ENCODE assay signal across 8 cellular contexts in the genomic region with DNA sequence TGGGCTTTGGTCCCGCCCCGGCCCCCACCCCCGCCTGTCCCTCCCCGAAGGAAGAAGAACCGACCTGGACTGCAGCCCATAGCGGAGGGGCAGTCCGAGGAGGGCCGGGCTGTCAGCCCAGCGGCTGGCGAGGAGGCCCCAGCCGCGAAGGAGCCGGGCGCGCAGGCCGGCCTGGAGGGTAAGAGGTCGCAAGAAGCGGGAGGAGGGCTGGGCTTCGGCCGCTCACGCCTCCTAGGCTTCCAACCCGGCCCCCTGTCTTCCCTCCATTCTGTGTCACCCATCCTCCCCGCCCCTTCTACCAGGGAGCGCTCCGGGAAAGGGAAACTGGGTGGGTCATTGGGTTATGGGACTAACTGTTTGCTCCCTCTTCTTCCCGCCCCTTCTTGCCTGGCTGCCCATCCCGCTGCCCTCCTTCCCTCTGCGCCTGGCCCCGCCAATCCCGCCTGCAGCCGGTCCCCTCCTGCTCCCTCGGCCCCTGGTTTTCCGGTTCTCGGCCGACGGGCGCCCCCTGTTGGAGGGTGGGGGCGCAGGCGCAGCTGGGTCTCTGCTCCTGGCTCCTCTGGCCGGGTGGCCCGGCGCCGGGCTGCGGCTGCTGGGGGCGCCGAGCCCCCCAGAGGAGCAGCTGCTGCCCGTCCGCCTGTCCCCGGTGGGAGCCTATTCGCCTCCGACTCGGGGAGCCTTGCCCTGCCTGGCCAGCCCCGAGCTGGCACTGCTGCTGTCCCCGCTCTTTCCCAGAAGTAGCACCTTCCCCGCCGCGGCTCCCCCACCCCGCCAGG. TPM values are rescaled to one million over a fixed set of nuclear protein-coding genes. Genes with fewer than 3 reads are reported as not detected.
DNase-seq lines count a peak whose midpoint lies in the region; ATAC-seq, FAIRE-seq and TF ChIP-seq lines count a peak whose summit lies in the region.

No MANE protein-coding gene starts in this region.

- H2AFZ ChIP-seq in OCI-LY1 (ENCODE audit: low read length), result no peak overlapping the region
- peak overlapping the region; percentile 40 for H2AFZ ChIP-seq in endothelial cell of umbilical vein (ENCODE audit: low read depth, low read length)

- H3K4me3 ChIP-seq in HUES64 (ENCODE audit: low read length), result peak overlapping the region; percentile 90
- H3K4me3 ChIP-seq in OCI-LY1 (ENCODE audit: low read depth, low read length, poor library complexity, severe bottlenecking), result peak overlapping the region; percentile 83
- H3K4me3 ChIP-seq in endothelial cell of umbilical vein (replicated peaks in 1 of 3; ENCODE audit: insufficient read depth in 1 of 3, low read depth in 1 of 3, low read length in 3 of 3), result peak overlapping the region; percentile 16 to 76 (median 61)

- ATAC-seq in GM19468 (IDR thresholded peaks at IDR 0.05; ENCODE audit: extremely low read depth, unreplicated experiment), result peak; percentile 21

- no peaks in the 10 kb centered on the region for H3K9me3 Mint-ChIP-seq in CD14-positive monocyte

- peak; percentile 66 for DNase-seq in CD14-positive monocyte (ENCODE audit: low spot score)
- peak; percentile 81 for DNase-seq in activated T-cell treated with anti-CD3 and anti-CD28 coated beads for 24 hours (ENCODE audit: low read depth)
- DNase-seq in endothelial cell of umbilical vein (ENCODE audit: low read depth, low spot score), result peak; percentile 95
- DNase-seq in middle frontal gyrus (ENCODE audit: extremely low spot score, low spot score), result peak; percentile 80
- peak; percentile 51 to 64 for DNase-seq in stimulated activated CD8-positive, alpha-beta memory T cell treated with anti-CD3 and anti-CD28 coated beads, Interleukin-15, amount 100 ng/mL, for 4 hours (ENCODE audit: low read depth in 2 of 2)

- POLR2A ChIA-PET in endothelial cell of umbilical vein (lab: Charles Lee), result interaction anchor here (0.6 to 2.6 kb wide), 5 partner anchors 15 to 240 kb away, joined by 4 to 12 read pairs (median 5); partner anchors contain the start of genes ASH1L, CLK2 and FDPS

- no peak overlapping the region for H3K9ac ChIP-seq in HUES64 (ENCODE audit: low read depth, low read length)
- H3K9ac ChIP-seq in OCI-LY1 (ENCODE audit: low read length), result peak overlapping the region; percentile 88
- peak overlapping the region; percentile 10 for H3K9ac ChIP-seq in endothelial cell of umbilical vein (replicated peaks; ENCODE audit: extremely low read depth, insufficient read depth, low read length)

- no peaks in the 10 kb centered on the region for H4K20me1 ChIP-seq in OCI-LY1 (ENCODE audit: insufficient read depth, low read length)
- no peaks in the 10 kb centered on the region for H4K20me1 ChIP-seq in endothelial cell of umbilical vein (replicated peaks; ENCODE audit: control insufficient read depth, extremely low read depth, insufficient read depth, low read length)

- no peaks in the 10 kb centered on the region for H3K9me1 ChIP-seq in endothelial cell of umbilical vein (replicated peaks; ENCODE audit: control insufficient read depth, extremely low read depth, insufficient read depth, low read length)

- peaks cover 15 to 23% of the 10 kb centered on the region in 2 donors for H3K36me3 Mint-ChIP-seq in CD14-positive monocyte

- no peak for FAIRE-seq in endothelial cell of umbilical vein (lab: Jason Lieb, UNC)

- H3K27me3 ChIP-seq in HUES64 (ENCODE audit: insufficient read depth, low read length) (peaks cover 10% of the 10 kb centered on the region; the same call in 1 of the 2 replicates), OCI-LY1 (ENCODE audit: insufficient read depth, low read length) (no peaks in the 10 kb centered on the region), endothelial cell of umbilical vein (ENCODE audit: control insufficient read depth in 2 of 2, insufficient read depth in 2 of 2, low read length in 2 of 2) (no peaks in the 10 kb centered on the region)

- CTCF ChIA-PET in endothelial cell of umbilical vein (lab: Charles Lee), result interaction anchor here (0.5 to 7.2 kb wide), 17 partner anchors 11 to 181 kb away, joined by 3 to 115 read pairs (median 4); partner anchors contain the start of genes CLK2, FDPS, KRTCAP2 and THBS3

- peaks cover 45% of the 10 kb centered on the region for H3K36me3 ChIP-seq in HUES64 (ENCODE audit: insufficient read depth, low read length)
- H3K36me3 ChIP-seq in OCI-LY1 (ENCODE audit: insufficient read depth, low read length), result peaks cover 22% of the 10 kb centered on the region; the same call in 1 of the 2 replicates
- peaks cover 14 to 23% of the 10 kb centered on the region in 2 experiments for H3K36me3 ChIP-seq in endothelial cell of umbilical vein (ENCODE audit: control insufficient read depth in 2 of 2, extremely low read depth in 1 of 2, insufficient read depth in 2 of 2, low read length in 2 of 2)

- peak overlapping the region in 5 of 7 donors; percentile 31 to 93 (median 89) for H3K27ac Mint-ChIP-seq in CD14-positive monocyte

- H3K9me2 ChIP-seq in OCI-LY1 (ENCODE audit: low read depth, low read length), result no peaks in the 10 kb centered on the region

- H3K4me2 ChIP-seq in OCI-LY1 (ENCODE audit: low read length), result peak overlapping the region; percentile 97
- peak overlapping the region; percentile 88 for H3K4me2 ChIP-seq in endothelial cell of umbilical vein (ENCODE audit: insufficient read depth, low read length)

- intact Hi-C loops in CD14-positive monocyte (cut with micrococcal nuclease), result loop anchor here (2.0 to 5.0 kb wide), 5 partner anchors 14 to 72 kb away; partner anchors contain the start of genes FDPS (in 2 of the 2) and HCN3 (in 1 of the 2)
- intact Hi-C loops in endothelial cell of umbilical vein (cut with micrococcal nuclease), result loop anchor here (1.0 to 5.0 kb wide), 6 partner anchors 14 to 324 kb away; partner anchors contain the start of genes CLK2, HCN3 and SCAMP3

- WGBS in HUES64, result under 1% methylated on average over 55 of the region's 58 CpGs

- peak overlapping the region; percentile 83 to 90 for H3K4me3 Mint-ChIP-seq in CD14-positive monocyte

- no peaks in the 10 kb centered on the region for H3K9me3 ChIP-seq in HUES64 (ENCODE audit: insufficient read depth, low read depth, low read length)
- no peaks in the 10 kb centered on the region for H3K9me3 ChIP-seq in OCI-LY1 (ENCODE audit: low read length)
- H3K9me3 ChIP-seq in endothelial cell of umbilical vein (replicated peaks; ENCODE audit: control insufficient read depth, insufficient read depth, low read length), result no peaks in the 10 kb centered on the region

- H3K4me1 ChIP-seq in HUES64 (ENCODE audit: insufficient read depth, low read length) (peaks cover 11% of the 10 kb centered on the region; the same call in 1 of the 2 replicates), OCI-LY1 (ENCODE audit: insufficient read depth, low read length, severe bottlenecking) (peaks cover 49% of the 10 kb centered on the region), endothelial cell of umbilical vein (ENCODE audit: control insufficient read depth, extremely low read depth, insufficient read depth, low read length) (peaks cover 41% of the 10 kb centered on the region)

- H3K79me2 ChIP-seq in OCI-LY1 (ENCODE audit: insufficient read depth, low read length), result no peaks in the 10 kb centered on the region
- no peaks in the 10 kb centered on the region for H3K79me2 ChIP-seq in endothelial cell of umbilical vein (ENCODE audit: control insufficient read depth, insufficient read depth, low read length)

- BruUV-seq in endothelial cell of umbilical vein (replicated peaks; lab: Mats Ljungman, UMichigan), result no TSS peak

- peaks cover 51% of the 10 kb centered on the region for H3K4me1 Mint-ChIP-seq in CD14-positive monocyte

- H3F3A ChIP-seq in OCI-LY1 (ENCODE audit: insufficient read depth, low read length), result peaks cover 4% of the 10 kb centered on the region; the same call in 1 of the 2 replicates

- peak overlapping the region; percentile 58; the same call in 1 of the 2 replicates for H3K27ac ChIP-seq in HUES64 (ENCODE audit: low read depth, low read length)
- H3K27ac ChIP-seq in OCI-LY1 (ENCODE audit: low read depth, low read length, poor library complexity, severe bottlenecking), result peak overlapping the region; percentile 1
- peak overlapping the region; percentile 36 for H3K27ac ChIP-seq in endothelial cell of umbilical vein (ENCODE audit: insufficient read depth, low read depth, low read length)

- TF ChIP-seq POLR2A in endothelial cell of umbilical vein (IDR thresholded peaks at IDR 0.05; ENCODE audit: low read depth, low read length), result peak; percentile 67

- dilution Hi-C loops in endothelial cell of umbilical vein (cut with MboI; ENCODE audit: extremely low pct_ligation_motif_present, low sequenced_read_pairs), result no loop called here

- H3K27me3 Mint-ChIP-seq in CD14-positive monocyte (ENCODE audit: low read depth in 3 of 3), result peaks cover 2 to 7% (median 2%) of the 10 kb centered on the region in 3 donors

- TF ChIP-seq CTCF in CD14-positive monocyte (IDR thresholded peaks at IDR 0.05) (peak; percentile 99), OCI-LY1 (IDR thresholded peaks at IDR 0.05; ENCODE audit: low read length) (peak; percentile 86), endothelial cell of umbilical vein (IDR thresholded peaks at IDR 0.05; ENCODE audit: extremely low read depth in 1 of 2, insufficient read depth in 1 of 2, low read depth in 1 of 2, low read length in 2 of 2) (peak; percentile 95)

RNA-seq across cellular contexts. Expression of gene RUSC1, which starts 2.4 kb away (rescaled TPM):
- 10 to 100 TPM; 12.7 to 13.5 TPM for polyA plus RNA-seq in CD14-positive monocyte
- 42.8 TPM for polyA plus RNA-seq in HUES64 (2013, experiment 1 of 2)
- 38.7 TPM for polyA plus RNA-seq in HUES64 (2013, experiment 2 of 2)
- 40.3 and 42.4 TPM in 2 replicates for total RNA-seq in endothelial cell of umbilical vein
- 46.6 and 63.3 TPM in 2 replicates for polyA plus RNA-seq in endothelial cell of umbilical vein
- polyA plus RNA-seq in endothelial cell of umbilical vein (2011; cell fraction: cytosol; rRNA removed), result 29.3 and 36.9 TPM in 2 replicates
- 80.2 and 87.8 TPM in 2 replicates for polyA plus RNA-seq in endothelial cell of umbilical vein (2011; cell fraction: nucleus; rRNA removed)
- 31.1 and 31.4 TPM in 2 replicates for polyA plus RNA-seq in endothelial cell of umbilical vein (2012)
- polyA minus RNA-seq in endothelial cell of umbilical vein, result 22.0 and 25.6 TPM in 2 replicates
- 40.5 TPM for polyA minus RNA-seq in endothelial cell of umbilical vein (2011; cell fraction: cytosol; rRNA and poly(A)+ RNA removed)
- 12.3 and 16.7 TPM in 2 replicates for polyA minus RNA-seq in endothelial cell of umbilical vein (2011; cell fraction: nucleus; rRNA and poly(A)+ RNA removed)

RNA-seq across cellular contexts. Expression of gene FDPS, which starts 14.5 kb away (rescaled TPM):
- polyA plus RNA-seq in CD14-positive monocyte, result 100 to 1,000 TPM; 117 to 123 TPM
- polyA plus RNA-seq in HUES64 (2013, experiment 1 of 2), result 396 TPM
- polyA plus RNA-seq in HUES64 (2013, experiment 2 of 2), result 471 TPM
- 630 and 670 TPM in 2 replicates for total RNA-seq in endothelial cell of umbilical vein
- 508 and 646 TPM in 2 replicates for polyA plus RNA-seq in endothelial cell of umbilical vein
- polyA plus RNA-seq in endothelial cell of umbilical vein (2011; cell fraction: cytosol; rRNA removed), result 568 and 670 TPM in 2 replicates
- 704 and 769 TPM in 2 replicates for polyA plus RNA-seq in endothelial cell of umbilical vein (2011; cell fraction: nucleus; rRNA removed)
- 262 and 386 TPM in 2 replicates for polyA plus RNA-seq in endothelial cell of umbilical vein (2012)
- polyA minus RNA-seq in endothelial cell of umbilical vein, result 391 and 440 TPM in 2 replicates
- 172 TPM for polyA minus RNA-seq in endothelial cell of umbilical vein (2011; cell fraction: cytosol; rRNA and poly(A)+ RNA removed)
- polyA minus RNA-seq in endothelial cell of umbilical vein (2011; cell fraction: nucleus; rRNA and poly(A)+ RNA removed), result 124 and 150 TPM in 2 replicates

RNA-seq across cellular contexts. Expression of gene PKLR, which starts 21.9 kb away (rescaled TPM):
- polyA plus RNA-seq in CD14-positive monocyte (not detected), endothelial cell of umbilical vein (0.03 TPM in 1 of 2 replicates, not detected in the other)
- 0.70 TPM for polyA plus RNA-seq in HUES64 (2013, experiment 1 of 2)
- polyA plus RNA-seq in HUES64 (2013, experiment 2 of 2), result 1.1 TPM
- total RNA-seq in endothelial cell of umbilical vein, result not detected in 2 replicates
- polyA plus RNA-seq in endothelial cell of umbilical vein (2011; cell fraction: cytosol; rRNA removed), result 0.03 TPM in 1 of 2 replicates, not detected in the other
- polyA plus RNA-seq in endothelial cell of umbilical vein (2011; cell fraction: nucleus; rRNA removed), result 0.06 TPM in 1 of 2 replicates, not detected in the other
- not detected in 2 replicates for polyA plus RNA-seq in endothelial cell of umbilical vein (2012)
- 0.38 and 0.92 TPM in 2 replicates for polyA minus RNA-seq in endothelial cell of umbilical vein
- polyA minus RNA-seq in endothelial cell of umbilical vein (2011; cell fraction: cytosol; rRNA and poly(A)+ RNA removed), result not detected
- polyA minus RNA-seq in endothelial cell of umbilical vein (2011; cell fraction: nucleus; rRNA and poly(A)+ RNA removed), result not detected in 2 replicates

RNA-seq across cellular contexts. Expression of gene HCN3, which starts 45.9 kb away (rescaled TPM):
- polyA plus RNA-seq in CD14-positive monocyte (under 1 TPM in 1 of 2 donors, not detected in 1; 0.15 TPM), endothelial cell of umbilical vein (4.1 and 4.6 TPM in 2 replicates)
- 2.7 TPM for polyA plus RNA-seq in HUES64 (2013, experiment 1 of 2)
- polyA plus RNA-seq in HUES64 (2013, experiment 2 of 2), result 4.3 TPM
- 1.8 and 3.3 TPM in 2 replicates for total RNA-seq in endothelial cell of umbilical vein
- polyA plus RNA-seq in endothelial cell of umbilical vein (2011; cell fraction: cytosol; rRNA removed), result 1.3 and 2.7 TPM in 2 replicates
- 19.7 and 30.1 TPM in 2 replicates for polyA plus RNA-seq in endothelial cell of umbilical vein (2011; cell fraction: nucleus; rRNA removed)
- polyA plus RNA-seq in endothelial cell of umbilical vein (2012), result 1.5 and 1.6 TPM in 2 replicates
- 2.8 and 4.9 TPM in 2 replicates for polyA minus RNA-seq in endothelial cell of umbilical vein
- polyA minus RNA-seq in endothelial cell of umbilical vein (2011; cell fraction: cytosol; rRNA and poly(A)+ RNA removed), result 4.5 TPM
- polyA minus RNA-seq in endothelial cell of umbilical vein (2011; cell fraction: nucleus; rRNA and poly(A)+ RNA removed), result 3.3 and 3.5 TPM in 2 replicates

RNA-seq across cellular contexts. Expression of gene CLK2, which starts 49.8 kb away (rescaled TPM):
- polyA plus RNA-seq in CD14-positive monocyte (1 to 10 TPM; 7.3 to 9.6 TPM), endothelial cell of umbilical vein (80.9 and 84.8 TPM in 2 replicates)
- 54.0 TPM for polyA plus RNA-seq in HUES64 (2013, experiment 1 of 2)
- polyA plus RNA-seq in HUES64 (2013, experiment 2 of 2), result 50.2 TPM
- 61.7 and 69.1 TPM in 2 replicates for total RNA-seq in endothelial cell of umbilical vein
- polyA plus RNA-seq in endothelial cell of umbilical vein (2011; cell fraction: cytosol; rRNA removed), result 24.4 and 27.0 TPM in 2 replicates
- 560 and 582 TPM in 2 replicates for polyA plus RNA-seq in endothelial cell of umbilical vein (2011; cell fraction: nucleus; rRNA removed)
- polyA plus RNA-seq in endothelial cell of umbilical vein (2012), result 32.4 and 34.0 TPM in 2 replicates
- 83.6 and 98.2 TPM in 2 replicates for polyA minus RNA-seq in endothelial cell of umbilical vein
- 24.1 TPM for polyA minus RNA-seq in endothelial cell of umbilical vein (2011; cell fraction: cytosol; rRNA and poly(A)+ RNA removed)
- 100 and 109 TPM in 2 replicates for polyA minus RNA-seq in endothelial cell of umbilical vein (2011; cell fraction: nucleus; rRNA and poly(A)+ RNA removed)

Comparison
In these comparisons a context has a peak if more than half of its experiments do, and no peak if none do; other contexts are left out.
1. Peak in every context shown above with its lines: DNase-seq, ATAC-seq, H3K4me3 ChIP-seq and H3K27ac ChIP-seq.
2. H3K27ac ChIP-seq: peak in every context shown above with its lines; median percentile 58 in HUES64; 36 in endothelial cell of umbilical vein; 1 in OCI-LY1.